1 cellular context compared by ENCODE assay signal in the genomic region with DNA sequence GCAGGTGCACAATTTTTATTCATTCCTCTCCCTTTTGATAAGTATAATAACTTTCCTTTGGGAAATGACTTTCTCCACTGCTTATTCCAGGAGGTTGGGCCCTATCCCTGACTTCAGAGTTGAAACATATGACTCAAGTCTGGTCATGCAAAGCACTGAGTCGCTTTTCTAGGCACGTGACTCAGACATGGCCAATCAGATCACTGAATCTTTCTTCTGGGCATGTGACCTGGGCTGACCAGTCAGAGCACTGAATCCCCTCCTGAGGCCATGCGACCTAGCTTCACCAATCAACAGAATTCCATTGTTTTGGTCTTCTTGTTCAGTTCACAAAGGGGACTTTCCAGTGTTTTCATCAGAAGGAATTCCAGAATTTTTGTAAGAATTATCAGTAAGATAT.
TF ChIP-seq lines count a peak whose summit lies in the region.

No MANE protein-coding gene starts in this region.

TF ChIP-seq in HCT116, 20 proteins besides CTCF, POLR2A, EP300 and RAD21 (continued from another document):
- TF ChIP-seq, protein P1, sequence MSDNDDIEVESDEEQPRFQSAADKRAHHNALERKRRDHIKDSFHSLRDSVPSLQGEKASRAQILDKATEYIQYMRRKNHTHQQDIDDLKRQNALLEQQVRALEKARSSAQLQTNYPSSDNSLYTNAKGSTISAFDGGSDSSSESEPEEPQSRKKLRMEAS (IDR thresholded peaks at IDR 0.05): no peak; the same call in 1 of the 2 replicates
- no peak for TF ChIP-seq ELF1 (IDR thresholded peaks at IDR 0.05; ENCODE audit: borderline replicate concordance, low read depth)
- TF ChIP-seq, protein P2, sequence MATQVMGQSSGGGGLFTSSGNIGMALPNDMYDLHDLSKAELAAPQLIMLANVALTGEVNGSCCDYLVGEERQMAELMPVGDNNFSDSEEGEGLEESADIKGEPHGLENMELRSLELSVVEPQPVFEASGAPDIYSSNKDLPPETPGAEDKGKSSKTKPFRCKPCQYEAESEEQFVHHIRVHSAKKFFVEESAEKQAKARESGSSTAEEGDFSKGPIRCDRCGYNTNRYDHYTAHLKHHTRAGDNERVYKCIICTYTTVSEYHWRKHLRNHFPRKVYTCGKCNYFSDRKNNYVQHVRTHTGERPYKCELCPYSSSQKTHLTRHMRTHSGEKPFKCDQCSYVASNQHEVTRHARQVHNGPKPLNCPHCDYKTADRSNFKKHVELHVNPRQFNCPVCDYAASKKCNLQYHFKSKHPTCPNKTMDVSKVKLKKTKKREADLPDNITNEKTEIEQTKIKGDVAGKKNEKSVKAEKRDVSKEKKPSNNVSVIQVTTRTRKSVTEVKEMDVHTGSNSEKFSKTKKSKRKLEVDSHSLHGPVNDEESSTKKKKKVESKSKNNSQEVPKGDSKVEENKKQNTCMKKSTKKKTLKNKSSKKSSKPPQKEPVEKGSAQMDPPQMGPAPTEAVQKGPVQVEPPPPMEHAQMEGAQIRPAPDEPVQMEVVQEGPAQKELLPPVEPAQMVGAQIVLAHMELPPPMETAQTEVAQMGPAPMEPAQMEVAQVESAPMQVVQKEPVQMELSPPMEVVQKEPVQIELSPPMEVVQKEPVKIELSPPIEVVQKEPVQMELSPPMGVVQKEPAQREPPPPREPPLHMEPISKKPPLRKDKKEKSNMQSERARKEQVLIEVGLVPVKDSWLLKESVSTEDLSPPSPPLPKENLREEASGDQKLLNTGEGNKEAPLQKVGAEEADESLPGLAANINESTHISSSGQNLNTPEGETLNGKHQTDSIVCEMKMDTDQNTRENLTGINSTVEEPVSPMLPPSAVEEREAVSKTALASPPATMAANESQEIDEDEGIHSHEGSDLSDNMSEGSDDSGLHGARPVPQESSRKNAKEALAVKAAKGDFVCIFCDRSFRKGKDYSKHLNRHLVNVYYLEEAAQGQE (IDR thresholded peaks at IDR 0.05; ENCODE audit: low read depth): no peak
TF ChIP-seq in HCT116: peak in this region for 1.
